In the genomic region with DNA sequence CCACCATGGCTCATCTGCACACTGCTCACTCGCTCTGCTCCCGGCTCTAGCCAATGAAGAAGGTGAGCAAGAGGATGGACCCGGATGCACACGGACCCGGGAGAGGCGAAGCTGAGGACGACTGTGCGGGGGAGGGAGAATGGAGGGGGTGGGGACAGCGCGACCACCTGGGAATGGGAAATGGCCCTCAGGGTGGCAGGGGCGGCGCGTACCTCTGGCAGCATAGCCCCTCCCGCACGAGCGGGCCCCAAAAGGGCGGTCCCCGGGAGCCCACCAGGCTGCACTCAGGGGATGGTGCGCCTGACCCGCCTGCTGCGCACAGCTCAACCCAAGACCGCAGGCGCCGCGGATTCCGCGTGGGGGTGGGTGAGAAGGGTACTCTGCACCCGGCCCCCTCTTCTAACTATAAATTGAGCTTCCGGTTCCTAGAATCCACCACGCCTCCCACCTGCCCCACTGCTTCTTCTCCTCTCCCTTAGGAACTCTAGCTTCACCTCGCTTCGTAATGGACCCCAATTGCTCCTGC, we compare ENCODE assay signal across 10 cellular contexts. TPM values are rescaled to one million over a fixed set of nuclear protein-coding genes. Genes with fewer than 3 reads are reported as not detected.
DNase-seq lines count a peak whose midpoint lies in the region; TF ChIP-seq lines count a peak whose summit lies in the region.
"Had no signal": no experiment of that assay in that cellular context is flagged by ENCODE, and none has a peak within 500 bp of the region (broad histone marks: within the 10 kb centered on the region; RNA-seq: fewer than 3 reads in every experiment).

No MANE protein-coding gene starts in this region.

- TF ChIP-seq POLR2A in uterus (IDR thresholded peaks at IDR 0.05) = no peak

- H3K27me3 ChIP-seq in BLaER1 (peaks cover 55% of the 10 kb centered on the region), dorsolateral prefrontal cortex (peaks cover 0 to 9% (median 0%) of the 10 kb centered on the region in 45 donors), osteoblast (ENCODE audit: insufficient read depth, low read length) (peaks cover 22% of the 10 kb centered on the region), uterus (peaks cover 3 to 6% of the 10 kb centered on the region in 2 donors)

- peak; percentile 16 for DNase-seq in activated CD4-positive, alpha-beta T cell treated with anti-CD3 and anti-CD28 coated beads for 1 hour
- DNase-seq in dorsolateral prefrontal cortex (peak in 1 of 10 donors; percentile 31), osteoblast (ENCODE audit: insufficient read length, low spot score, missing footprints) (no peak), ecto neural progenitor cell (ENCODE audit: low spot score) (no peak), uterus (no peak), NCI-H774 (lab: John Stamatoyannopoulos, UW) (no peak), germinal center (ENCODE audit: low spot score) (no peak)
- DNase-seq: mammary epithelial cell, NCI-H1436 treated with DMSO at 0.1 percent for 48 hours had no signal

- H3K27ac ChIP-seq in BLaER1 = peak overlapping the region; percentile 88
- H3K27ac ChIP-seq in dorsolateral prefrontal cortex = no peak overlapping the region
- H3K27ac ChIP-seq in osteoblast (ENCODE audit: low read depth, low read length) = no peak overlapping the region
- no peak overlapping the region for H3K27ac ChIP-seq in uterus

- H3K4me1 ChIP-seq in BLaER1 (peaks cover 65% of the 10 kb centered on the region), osteoblast (ENCODE audit: insufficient read depth, low read length) (no peaks in the 10 kb centered on the region), uterus (no peaks in the 10 kb centered on the region)

- H3K9me3 ChIP-seq in BLaER1 = no peaks in the 10 kb centered on the region
- no peaks in the 10 kb centered on the region for H3K9me3 ChIP-seq in osteoblast (ENCODE audit: low read depth, low read length)
- no peaks in the 10 kb centered on the region for H3K9me3 ChIP-seq in uterus

- TF ChIP-seq CTCF in dorsolateral prefrontal cortex (IDR thresholded peaks at IDR 0.05 in 54 of 56, conservative IDR thresholded peaks at IDR 0.05 in 2 of 56; ENCODE audit: low read depth in 1 of 56, partially characterized antibody in 56 of 56) = no peak
- TF ChIP-seq CTCF in osteoblast (IDR thresholded peaks at IDR 0.05; ENCODE audit: extremely low read depth, low read depth, low read length) = no peak
- no peak for TF ChIP-seq CTCF in uterus (IDR thresholded peaks at IDR 0.05)

- peak overlapping the region; percentile 82 for H3K9ac ChIP-seq in BLaER1

- H3K4me3 ChIP-seq in BLaER1 (peak overlapping the region; percentile 65), dorsolateral prefrontal cortex (peak overlapping the region in 43 of 59 donors; percentile 2 to 57 (median 35)), osteoblast (ENCODE audit: insufficient read depth, low read length) (peak overlapping the region; percentile 27), uterus (no peak overlapping the region)

- peak overlapping the region; percentile 89 for H3K4me2 ChIP-seq in BLaER1
- peak overlapping the region; percentile 54 for H3K4me2 ChIP-seq in osteoblast (ENCODE audit: insufficient read depth, low read length)

- intact Hi-C loops in dorsolateral prefrontal cortex (cut with DNase I) (no loop called here), uterus (cut with DNase I; ENCODE audit: low total_unique reads) (no loop called here)

- H3K79me2 ChIP-seq in osteoblast (ENCODE audit: insufficient read depth, low read length) = no peaks in the 10 kb centered on the region

- H4K20me1 ChIP-seq in BLaER1 (peaks cover under 1% of the 10 kb centered on the region; the same call in 1 of the 2 replicates), osteoblast (ENCODE audit: insufficient read depth, low read length) (no peaks in the 10 kb centered on the region)

- H2AFZ ChIP-seq in osteoblast (ENCODE audit: low read length) = peak overlapping the region; percentile 58

- H3K36me3 ChIP-seq in BLaER1 (no peaks in the 10 kb centered on the region), osteoblast (ENCODE audit: insufficient read depth, low read length) (no peaks in the 10 kb centered on the region), uterus (no peaks in the 10 kb centered on the region)

RNA-seq across cellular contexts. Expression of a gene that starts 6.1 kb away (rescaled TPM):
- total RNA-seq in dorsolateral prefrontal cortex (10 to 100 TPM in 22 of 120 experiments, 1 to 10 TPM in 75, not detected in 23; 1.5 to 48.6 (median 6.2) TPM), osteoblast (not detected in 2 replicates), uterus (not detected)
- total RNA-seq: mammary epithelial cell had no signal

RNA-seq across cellular contexts. Expression of a gene that starts 6.5 kb away (rescaled TPM):
- total RNA-seq in dorsolateral prefrontal cortex = 100 to 1,000 TPM in 109 of 120 experiments, 10 to 100 TPM in 11; 69.5 to 909 (median 191) TPM
- 81.4 and 86.0 TPM in 2 replicates for total RNA-seq in osteoblast
- 100 to 1,000 TPM in 1 of 4 donors, 10 to 100 TPM in 2, 1 to 10 TPM in 1; 7.4 to 201 (median 66.3) TPM for total RNA-seq in uterus

RNA-seq across cellular contexts. Expression of a gene that starts 7.9 kb away (rescaled TPM):
- total RNA-seq in dorsolateral prefrontal cortex (100 to 1,000 TPM in 75 of 120 experiments, 10 to 100 TPM in 45; 38.1 to 643 (median 119) TPM), osteoblast (not detected in 2 replicates), uterus (10 to 100 TPM in 1 of 4 donors, not detected in 3; 51.8 TPM)

RNA-seq across cellular contexts. Expression of a gene that starts 18.0 kb away (rescaled TPM):
- total RNA-seq in dorsolateral prefrontal cortex (100 to 1,000 TPM in 41 of 120 experiments, 10 to 100 TPM in 79; 11.5 to 387 (median 71.1) TPM), osteoblast (2.1 and 3.3 TPM in 2 replicates), uterus (1 to 10 TPM in 1 of 4 donors, not detected in 3; 2.1 TPM)

RNA-seq across cellular contexts. Expression of a gene that starts 24.1 kb away (rescaled TPM):
- not detected for total RNA-seq in dorsolateral prefrontal cortex
- total RNA-seq in osteoblast = not detected in 2 replicates
- total RNA-seq in uterus = not detected
- total RNA-seq: mammary epithelial cell had no signal

Comparison
In these comparisons a context has a peak if more than half of its experiments do, and no peak if none do; other contexts are left out.
1. H3K4me3 ChIP-seq: peak in BLaER1 (single experiment), dorsolateral prefrontal cortex (43 of 59) and osteoblast (single experiment); none in uterus (0 of 2).